ENCODE assay signal across 8 cellular contexts in genomic region chr2:236164201-236164982, GRCh38. TPM values are rescaled to one million over a fixed set of nuclear protein-coding genes. Genes with fewer than 3 reads are reported as not detected.
DNase-seq lines count a peak whose midpoint lies in the region; ATAC-seq and TF ChIP-seq lines count a peak whose summit lies in the region.

No MANE protein-coding gene starts in this region.

- no peaks in the 10 kb centered on the region for H3K36me3 Mint-ChIP-seq in T-cell

- no peak for ATAC-seq in T-cell (replicated peaks in 1 of 4)
- peak; percentile 8 to 24 for ATAC-seq in left cardiac atrium
- no peak for ATAC-seq in HG03039 (IDR thresholded peaks at IDR 0.05; ENCODE audit: unreplicated experiment)

- CTCF ChIA-PET in T-cell (lab: Charles Lee) (no interaction called here), GM10248 (lab: Yijun Ruan, JAX) (no interaction called here)

- H3K27ac Mint-ChIP-seq in T-cell: no peak overlapping the region

- peaks cover 23 to 59% of the 10 kb centered on the region in 2 donors for H3K27me3 Mint-ChIP-seq in T-cell

- H3K9me3 Mint-ChIP-seq in T-cell: no peaks in the 10 kb centered on the region

- intact Hi-C loops in left cardiac atrium (cut with DNase I): no loop called here

- POLR2A ChIA-PET in T-cell (lab: Charles Lee): no interaction called here
- POLR2A ChIA-PET in GM10248 (lab: Yijun Ruan, JAX): no interaction called here

- peak overlapping the region; percentile 12 for H3K4me3 ChIP-seq in retinal pigment epithelial cell (ENCODE audit: low read length)

- H3K4me3 Mint-ChIP-seq in T-cell: peak overlapping the region; percentile 31 to 56 (median 47)

- TF ChIP-seq CTCF in retinal pigment epithelial cell (conservative IDR thresholded peaks at IDR 0.05; ENCODE audit: low read depth, low read length) (no peak), GM10248 (IDR thresholded peaks at IDR 0.05; ENCODE audit: control extremely low read depth, extremely low read depth, low read depth, missing control alignments) (no peak)

- peaks cover 5 to 28% (median 18%) of the 10 kb centered on the region in 3 donors for H3K4me1 Mint-ChIP-seq in T-cell

- peak; percentile 87 for DNase-seq in ELF-1 (ENCODE audit: low read depth, low spot score)
- DNase-seq in T-cell: no peak
- no peak for DNase-seq in left cardiac atrium
- DNase-seq in retinal pigment epithelial cell (ENCODE audit: low read depth): no peak
- no peak for DNase-seq in inferior parietal cortex (ENCODE audit: extremely low spot score)
- no peak for DNase-seq in GM19240 (ENCODE audit: insufficient read length, low spot score)
- DNase-seq in GM10248 (ENCODE audit: extremely low spot score): no peak

RNA-seq across cellular contexts. Expression of gene GBX2, which starts 3.8 kb away (rescaled TPM):
- total RNA-seq in T-cell (not detected), left cardiac atrium (not detected)

Comparison
In these comparisons a context has a peak if more than half of its experiments do, and no peak if none do; other contexts are left out.
1. ATAC-seq: peak in left cardiac atrium (2 of 2); none in T-cell (0 of 4) and HG03039 (single experiment).